Comparison of ENCODE assay signal across 1 cellular context in the genomic region with DNA sequence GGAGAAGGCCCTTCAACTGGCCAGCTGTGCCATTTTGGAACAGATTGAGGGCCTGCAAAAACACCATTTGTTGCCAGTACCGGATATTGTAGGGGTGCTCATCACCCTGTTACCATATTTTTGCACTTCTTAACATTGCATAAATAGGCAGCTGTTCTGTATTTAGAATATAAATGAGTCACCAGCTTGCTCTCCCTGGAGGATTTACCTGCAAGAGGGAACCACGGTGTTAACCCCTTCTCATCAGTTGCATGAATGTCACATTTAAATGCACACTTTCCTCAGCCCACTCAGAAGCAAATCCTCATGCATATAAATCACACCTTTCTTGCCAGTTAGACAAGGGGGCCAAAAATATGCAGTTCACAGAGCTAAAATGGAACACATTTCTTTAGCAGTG.
A peak's percentile ranks its signal among the peaks of the same experiment; 100 is the strongest.
TF ChIP-seq lines count a peak whose summit lies in the region.

No MANE protein-coding gene starts in this region.

TF ChIP-seq in GM23338, 12 proteins besides CTCF, POLR2A, EP300 and RAD21 (continued from another document):
- peak; percentile 84 for TF ChIP-seq ZNF462 (CRISPR knock-in tag; IDR thresholded peaks at IDR 0.05)
- TF ChIP-seq JUNB (IDR thresholded peaks at IDR 0.05; ENCODE audit: unreplicated experiment): no peak
- no peak for TF ChIP-seq STAT1 (IDR thresholded peaks at IDR 0.05; ENCODE audit: unreplicated experiment)
- TF ChIP-seq CREB1 (CRISPR knock-in tag; IDR thresholded peaks at IDR 0.05; ENCODE audit: low read depth): no peak
- no peak for TF ChIP-seq ZNF114 (CRISPR knock-in tag; IDR thresholded peaks at IDR 0.05)
- TF ChIP-seq EZH2phosphoT487 (IDR thresholded peaks at IDR 0.05; ENCODE audit: unreplicated experiment): no peak
- no peak for TF ChIP-seq POLR2AphosphoS5 (IDR thresholded peaks at IDR 0.05; ENCODE audit: low read depth)
- no peak for TF ChIP-seq ZNF331 (CRISPR knock-in tag; IDR thresholded peaks at IDR 0.05; ENCODE audit: low read depth)
- TF ChIP-seq ETS1 (IDR thresholded peaks at IDR 0.05): no peak
